ENCODE assay signal across 1 cellular context in genomic region chr16:24737916-24738594, GRCh38.
TF ChIP-seq lines count a peak whose summit lies in the region.

No MANE protein-coding gene starts in this region.

TF ChIP-seq in liver, 16 proteins besides CTCF, POLR2A, EP300 and RAD21 (continued from another document):
- TF ChIP-seq FOXA2 (IDR thresholded peaks at IDR 0.05), result no peak
